In genomic region chr17:2707721-2708584, GRCh38 we compare ENCODE assay signal across 8 cellular contexts. TPM values are rescaled to one million over a fixed set of nuclear protein-coding genes. Genes with fewer than 3 reads are reported as not detected.
DNase-seq lines count a peak whose midpoint lies in the region; ATAC-seq and TF ChIP-seq lines count a peak whose summit lies in the region.

No MANE protein-coding gene starts in this region.

- H3K27ac ChIP-seq in PC-9 (no peak overlapping the region), neural cell (ENCODE audit: low read length) (no peak overlapping the region)

- H3K36me3 ChIP-seq in PC-9 (ENCODE audit: low read depth) (peaks cover 4% of the 10 kb centered on the region; the same call in 1 of the 2 replicates), neural cell (ENCODE audit: insufficient read depth, low read length) (no peaks in the 10 kb centered on the region)

- H3K4me1 ChIP-seq in PC-9 (replicated peaks; ENCODE audit: insufficient read depth) = peaks cover 27% of the 10 kb centered on the region; the same call in 1 of the 2 replicates

- no peak for ATAC-seq in activated T-cell treated with anti-CD3 and anti-CD28 coated beads, Interleukin-2, amount 50 U/mL, for 4 hours

- H2AFZ ChIP-seq in PC-9 (no peak overlapping the region), neural cell (ENCODE audit: low read depth, low read length) (no peak overlapping the region)

- peaks cover 78% of the 10 kb centered on the region for H4K20me1 ChIP-seq in PC-9 (ENCODE audit: insufficient read depth)
- H4K20me1 ChIP-seq in neural cell (ENCODE audit: insufficient read depth) = no peaks in the 10 kb centered on the region

- no peaks in the 10 kb centered on the region for H3K27me3 ChIP-seq in PC-9 (ENCODE audit: insufficient read depth, low read depth)
- H3K27me3 ChIP-seq in neural cell (ENCODE audit: insufficient read depth, low read depth, low read length) = no peaks in the 10 kb centered on the region

- no peak overlapping the region for H3K4me3 Mint-ChIP-seq in activated T-cell treated with anti-CD3 and anti-CD28 coated beads, Interleukin-2, amount 50 U/mL, for 4 hours

- POLR2A ChIA-PET in PC-9 (lab: Charles Lee; ENCODE audit: unreplicated experiment) = no interaction called here

- H3K9me3 ChIP-seq in PC-9 (ENCODE audit: insufficient read depth, low read depth) (no peaks in the 10 kb centered on the region), neural cell (ENCODE audit: low read length) (no peaks in the 10 kb centered on the region)

- H3K4me2 ChIP-seq in PC-9 (peak overlapping the region; percentile 96), neural cell (ENCODE audit: low read length) (no peak overlapping the region)

- DNase-seq in EL = peak; percentile 34
- DNase-seq in PC-9 = peak in 1 of 2 experiments; percentile 24
- no peak for DNase-seq in epithelial cell of proximal tubule (ENCODE audit: low read depth)
- no peak for DNase-seq in T-helper 9 cell
- DNase-seq in mucosa of gallbladder (ENCODE audit: low spot score) = no peak
- no peak for DNase-seq in cortex of kidney (lab: John Stamatoyannopoulos, UW)
- DNase-seq in activated T-cell treated with anti-CD3 and anti-CD28 coated beads, Interleukin-2, amount 50 U/mL, for 4 hours = no peak

- no peak for TF ChIP-seq EP300 in neural cell (conservative IDR thresholded peaks at IDR 0.05; ENCODE audit: poor library complexity, severe bottlenecking)

- CTCF ChIA-PET in PC-9 (lab: Charles Lee) = no interaction called here

- H3K79me2 ChIP-seq in PC-9 (ENCODE audit: low read depth) (peaks cover 78% of the 10 kb centered on the region), neural cell (replicated peaks; ENCODE audit: insufficient read depth, low read length) (peaks cover 2% of the 10 kb centered on the region)

- H3K9ac ChIP-seq in neural cell (ENCODE audit: low read length) = no peak overlapping the region

- intact Hi-C loops in PC-9 (cut with micrococcal nuclease; ENCODE audit: unreplicated experiment) = no loop called here

- TF ChIP-seq RAD21 in neural cell (conservative IDR thresholded peaks at IDR 0.05) = no peak

- no peaks in the 10 kb centered on the region for H3K9me2 ChIP-seq in PC-9 (ENCODE audit: insufficient read depth)
- H3K9me2 ChIP-seq in neural cell (ENCODE audit: insufficient read depth, low read length) = no peaks in the 10 kb centered on the region

- no peaks in the 10 kb centered on the region for H3K9me3 Mint-ChIP-seq in activated T-cell treated with anti-CD3 and anti-CD28 coated beads, Interleukin-2, amount 50 U/mL, for 4 hours

- H3K4me3 ChIP-seq in PC-9 (no peak overlapping the region), epithelial cell of proximal tubule (ENCODE audit: low read depth, low read length) (peak overlapping the region; percentile 72), neural cell (ENCODE audit: low read length) (no peak overlapping the region)

- no peaks in the 10 kb centered on the region for H3K27me3 Mint-ChIP-seq in activated T-cell treated with anti-CD3 and anti-CD28 coated beads, Interleukin-2, amount 50 U/mL, for 4 hours (ENCODE audit: low read depth)

- H3K36me3 Mint-ChIP-seq in activated T-cell treated with anti-CD3 and anti-CD28 coated beads, Interleukin-2, amount 50 U/mL, for 4 hours (ENCODE audit: insufficient read depth) = peaks cover 2% of the 10 kb centered on the region

- peaks cover 8% of the 10 kb centered on the region; the same call in 1 of the 2 replicates for H3F3A ChIP-seq in PC-9 (ENCODE audit: insufficient read depth, low read depth)
- no peaks in the 10 kb centered on the region for H3F3A ChIP-seq in neural cell (ENCODE audit: insufficient read depth, low read length, poor library complexity, severe bottlenecking)

- peaks cover 43% of the 10 kb centered on the region for H3K4me1 Mint-ChIP-seq in activated T-cell treated with anti-CD3 and anti-CD28 coated beads, Interleukin-2, amount 50 U/mL, for 4 hours (ENCODE audit: low read depth)

- no TSS peak for BruUV-seq in PC-9 (replicated peaks; lab: Mats Ljungman, UMichigan)

- TF ChIP-seq CTCF in PC-9 (conservative IDR thresholded peaks at IDR 0.05) (peak; percentile 49; the same call in 1 of the 2 replicates), epithelial cell of proximal tubule (conservative IDR thresholded peaks at IDR 0.05; ENCODE audit: low read depth, low read length) (peak; percentile 70), neural cell (IDR thresholded peaks at IDR 0.05; ENCODE audit: poor library complexity, severe bottlenecking) (peak; percentile 14)

TF ChIP-seq in neural cell, 6 proteins besides CTCF, POLR2A, EP300 and RAD21:
- TF ChIP-seq POLR2AphosphoS5 (IDR thresholded peaks at IDR 0.05) (no peak), EZH2 (IDR thresholded peaks at IDR 0.05; ENCODE audit: borderline replicate concordance, insufficient read depth, low read length, poor library complexity, severe bottlenecking) (no peak), SMC3 (conservative IDR thresholded peaks at IDR 0.05; ENCODE audit: poor library complexity) (no peak), TAF1 (IDR thresholded peaks at IDR 0.05; ENCODE audit: low read depth) (no peak), MXI1 (conservative IDR thresholded peaks at IDR 0.05; ENCODE audit: poor library complexity, severe bottlenecking) (no peak)
- TF ChIP-seq, protein P1, sequence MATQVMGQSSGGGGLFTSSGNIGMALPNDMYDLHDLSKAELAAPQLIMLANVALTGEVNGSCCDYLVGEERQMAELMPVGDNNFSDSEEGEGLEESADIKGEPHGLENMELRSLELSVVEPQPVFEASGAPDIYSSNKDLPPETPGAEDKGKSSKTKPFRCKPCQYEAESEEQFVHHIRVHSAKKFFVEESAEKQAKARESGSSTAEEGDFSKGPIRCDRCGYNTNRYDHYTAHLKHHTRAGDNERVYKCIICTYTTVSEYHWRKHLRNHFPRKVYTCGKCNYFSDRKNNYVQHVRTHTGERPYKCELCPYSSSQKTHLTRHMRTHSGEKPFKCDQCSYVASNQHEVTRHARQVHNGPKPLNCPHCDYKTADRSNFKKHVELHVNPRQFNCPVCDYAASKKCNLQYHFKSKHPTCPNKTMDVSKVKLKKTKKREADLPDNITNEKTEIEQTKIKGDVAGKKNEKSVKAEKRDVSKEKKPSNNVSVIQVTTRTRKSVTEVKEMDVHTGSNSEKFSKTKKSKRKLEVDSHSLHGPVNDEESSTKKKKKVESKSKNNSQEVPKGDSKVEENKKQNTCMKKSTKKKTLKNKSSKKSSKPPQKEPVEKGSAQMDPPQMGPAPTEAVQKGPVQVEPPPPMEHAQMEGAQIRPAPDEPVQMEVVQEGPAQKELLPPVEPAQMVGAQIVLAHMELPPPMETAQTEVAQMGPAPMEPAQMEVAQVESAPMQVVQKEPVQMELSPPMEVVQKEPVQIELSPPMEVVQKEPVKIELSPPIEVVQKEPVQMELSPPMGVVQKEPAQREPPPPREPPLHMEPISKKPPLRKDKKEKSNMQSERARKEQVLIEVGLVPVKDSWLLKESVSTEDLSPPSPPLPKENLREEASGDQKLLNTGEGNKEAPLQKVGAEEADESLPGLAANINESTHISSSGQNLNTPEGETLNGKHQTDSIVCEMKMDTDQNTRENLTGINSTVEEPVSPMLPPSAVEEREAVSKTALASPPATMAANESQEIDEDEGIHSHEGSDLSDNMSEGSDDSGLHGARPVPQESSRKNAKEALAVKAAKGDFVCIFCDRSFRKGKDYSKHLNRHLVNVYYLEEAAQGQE (IDR thresholded peaks at IDR 0.05; ENCODE audit: borderline replicate concordance) = no peak

RNA-seq across cellular contexts. Expression of gene CLUH, which starts 3.6 kb away (rescaled TPM):
- total RNA-seq in PC-9 (2021) = 142 and 165 TPM in 2 replicates
- total RNA-seq in epithelial cell of proximal tubule = 65.7 and 107 TPM in 2 replicates
- 18.6 and 47.5 TPM in 2 replicates for polyA plus RNA-seq in neural cell
- polyA minus RNA-seq in neural cell = 31.8 and 44.8 TPM in 2 replicates
- 87.4 TPM for total RNA-seq in mucosa of gallbladder
- 100 to 1,000 TPM; 245 to 297 (median 279) TPM for total RNA-seq in activated T-cell treated with anti-CD3 and anti-CD28 coated beads, Interleukin-2, amount 50 U/mL, for 4 hours

RNA-seq across cellular contexts. Expression of gene CCDC92B, which starts 41.5 kb away (rescaled TPM):
- total RNA-seq in PC-9 (2021) (1.9 and 3.0 TPM in 2 replicates), epithelial cell of proximal tubule (0.06 TPM in 1 of 2 replicates, not detected in the other), mucosa of gallbladder (0.14 TPM)
- 0.32 and 1.2 TPM in 2 replicates for polyA plus RNA-seq in neural cell
- 1.7 and 2.4 TPM in 2 replicates for polyA minus RNA-seq in neural cell
- under 1 TPM in 1 of 3 donors, not detected in 2; 0.16 TPM for total RNA-seq in activated T-cell treated with anti-CD3 and anti-CD28 coated beads, Interleukin-2, amount 50 U/mL, for 4 hours

Comparison
In these comparisons a context has a peak if more than half of its experiments do, and no peak if none do; other contexts are left out.
1. CTCF ChIP-seq: peak in every context shown above with its lines; median percentile 70 in epithelial cell of proximal tubule; 49 in PC-9; 14 in neural cell.